In the genomic region with DNA sequence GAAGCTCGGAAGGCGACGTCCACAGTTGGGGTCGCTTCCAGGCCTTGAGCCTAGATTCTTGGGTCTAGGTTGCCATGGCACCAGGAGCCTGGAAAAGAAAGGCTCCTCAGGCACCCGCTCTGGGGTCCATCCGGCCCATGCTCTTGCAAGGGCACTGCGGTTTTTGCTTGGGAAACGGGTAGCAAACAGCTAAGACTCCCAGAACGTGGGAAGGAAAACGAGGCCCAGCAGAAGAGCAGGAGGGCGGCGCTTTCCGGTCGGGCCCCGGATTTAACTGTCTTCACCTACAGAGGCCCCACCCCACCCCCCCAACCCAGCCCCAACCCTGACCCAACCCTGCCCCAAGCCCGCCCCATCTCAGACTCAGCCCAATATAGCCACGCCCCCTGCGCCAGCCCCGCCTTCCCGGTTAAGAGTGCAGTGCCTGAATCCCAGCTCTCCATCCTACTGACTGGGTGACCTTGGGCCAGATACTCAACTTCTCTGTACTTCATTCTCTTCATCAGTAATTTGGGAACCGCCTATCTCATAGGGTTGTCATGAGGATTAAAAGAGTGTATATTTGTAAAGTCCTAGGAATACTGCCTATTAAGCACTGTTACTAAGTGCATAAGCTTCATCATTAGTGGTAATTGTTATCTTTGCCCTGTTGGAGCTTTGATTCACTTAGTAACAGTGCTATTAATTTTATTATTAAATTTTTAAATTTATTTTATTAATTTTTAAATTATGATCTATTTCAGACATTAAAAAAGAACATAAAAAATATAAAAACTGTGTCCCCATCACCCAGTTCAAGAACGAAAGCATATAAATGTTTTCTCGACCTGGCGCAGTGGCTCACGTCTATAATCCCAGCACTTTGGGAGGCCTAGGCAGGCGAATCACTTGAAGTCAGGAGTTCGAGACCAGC, we compare ENCODE assay signal across 10 cellular contexts. TPM values are rescaled to one million over a fixed set of nuclear protein-coding genes. Genes with fewer than 3 reads are reported as not detected.
DNase-seq lines count a peak whose midpoint lies in the region; ATAC-seq and TF ChIP-seq lines count a peak whose summit lies in the region.
"Had no signal": no experiment of that assay in that cellular context is flagged by ENCODE, and none has a peak within 500 bp of the region (broad histone marks: within the 10 kb centered on the region; RNA-seq: fewer than 3 reads in every experiment).

No MANE protein-coding gene starts in this region.

- peak overlapping the region; percentile 89 for H2AFZ ChIP-seq in neuronal stem cell (ENCODE audit: low read length)

- H4K8ac ChIP-seq in neuronal stem cell (ENCODE audit: low read depth, low read length) = no peak overlapping the region

- no peak overlapping the region for H2AK5ac ChIP-seq in neuronal stem cell (ENCODE audit: low read depth, low read length)

- no peaks in the 10 kb centered on the region for H3K79me1 ChIP-seq in neuronal stem cell (ENCODE audit: low read depth, low read length)

- H3K4me2 ChIP-seq in neuronal stem cell (ENCODE audit: insufficient read depth, low read length, poor library complexity, severe bottlenecking) = no peak overlapping the region

- ATAC-seq in body of pancreas = no peak
- ATAC-seq in GM18909 (IDR thresholded peaks at IDR 0.05; ENCODE audit: poor library complexity, unreplicated experiment) = no peak
- ATAC-seq in GM19452 (IDR thresholded peaks at IDR 0.05; ENCODE audit: unreplicated experiment) = no peak
- ATAC-seq: stimulated activated effector memory CD8-positive, alpha-beta T cell treated with anti-CD3 and anti-CD28 coated beads, Interleukin-12 subunit alpha, Interleukin-12 subunit beta, amount 100 ng/mL, for 72 hours had no signal

- no peak overlapping the region for H2BK12ac ChIP-seq in neuronal stem cell (ENCODE audit: low read length)

- no peaks in the 10 kb centered on the region for H3K36me3 ChIP-seq in body of pancreas (replicated peaks in 1 of 2; ENCODE audit: insufficient read depth in 1 of 2, low read depth in 2 of 2)
- no peaks in the 10 kb centered on the region for H3K36me3 ChIP-seq in neuronal stem cell (replicated peaks in 1 of 2; ENCODE audit: control insufficient read depth in 2 of 2, insufficient read depth in 2 of 2, low read length in 2 of 2)

- H2BK15ac ChIP-seq in neuronal stem cell (ENCODE audit: low read length) = no peak overlapping the region

- no peak for TF ChIP-seq CTCF in body of pancreas (IDR thresholded peaks at IDR 0.05)

- no peak overlapping the region for H3K9ac ChIP-seq in neuronal stem cell (ENCODE audit: low read depth, low read length, poor library complexity)

- intact Hi-C loops in body of pancreas (cut with DNase I) = no loop called here

- no peak overlapping the region for H3K14ac ChIP-seq in neuronal stem cell (ENCODE audit: low read length)

- peak; percentile 72 for DNase-seq in ELF-1 (ENCODE audit: low read depth, low spot score)
- DNase-seq in NCI-H82 treated with DMSO at 0.1 percent for 48 hours (lab: John Stamatoyannopoulos, UW; ENCODE audit: unreplicated experiment) = peak; percentile 89
- DNase-seq in body of pancreas = peak in 3 of 4 donors; percentile 27 to 70 (median 57)
- DNase-seq in neuronal stem cell (ENCODE audit: low spot score) = peak; percentile 60
- no peak for DNase-seq in AML-193 (lab: John Stamatoyannopoulos, UW)
- no peak for DNase-seq in NAMALWA (ENCODE audit: low spot score)
- DNase-seq: NCI-H2029 had no signal

- no peak for TF ChIP-seq POLR2A in body of pancreas (IDR thresholded peaks at IDR 0.05)

- H2BK5ac ChIP-seq in neuronal stem cell (ENCODE audit: low read length) = no peak overlapping the region

- H2BK120ac ChIP-seq in neuronal stem cell (ENCODE audit: low read depth, low read length) = no peak overlapping the region

- no peak overlapping the region for H3K4ac ChIP-seq in neuronal stem cell (ENCODE audit: low read length)

- H3K27me3 ChIP-seq in body of pancreas = no peaks in the 10 kb centered on the region
- H3K27me3 ChIP-seq in neuronal stem cell (ENCODE audit: control insufficient read depth in 3 of 3, insufficient read depth in 3 of 3, low read depth in 1 of 3, low read length in 3 of 3) = no peaks in the 10 kb centered on the region

- H4K91ac ChIP-seq in neuronal stem cell (ENCODE audit: low read depth, low read length, poor library complexity) = no peak overlapping the region

- H3K18ac ChIP-seq in neuronal stem cell (ENCODE audit: low read length) = peak overlapping the region; percentile 82

- no peak overlapping the region for H3K4me3 ChIP-seq in body of pancreas
- H3K4me3 ChIP-seq in neuronal stem cell (ENCODE audit: low read length in 2 of 2) = peak overlapping the region in 1 of 2 donors; percentile 22

- WGBS in body of pancreas, 2 donors = 65 to 72% methylated on average over 26 to 27 of the region's 27 CpGs
- no CpG with 5 or more reads among the region's 27 CpGs for WGBS in neuronal stem cell (ENCODE audit: extremely low coverage in 2 of 2, insufficient read length in 2 of 2, insufficient replicate concordance in 1 of 2), 2 donors

- no peak overlapping the region for H3K27ac ChIP-seq in body of pancreas
- H3K27ac ChIP-seq in neuronal stem cell (replicated peaks; ENCODE audit: low read length) = peak overlapping the region; percentile 23

- H3K9me3 ChIP-seq in body of pancreas (no peaks in the 10 kb centered on the region), neuronal stem cell (replicated peaks in 1 of 2; ENCODE audit: control insufficient read depth in 2 of 2, insufficient read depth in 1 of 2, low read depth in 1 of 2, low read length in 2 of 2) (no peaks in the 10 kb centered on the region)

- no peak overlapping the region for H3K23ac ChIP-seq in neuronal stem cell (ENCODE audit: low read depth, low read length, poor library complexity)

- peaks cover 7% of the 10 kb centered on the region for H3K4me1 ChIP-seq in body of pancreas
- H3K4me1 ChIP-seq in neuronal stem cell (ENCODE audit: control insufficient read depth in 2 of 2, insufficient read depth in 1 of 2, low read depth in 1 of 2, low read length in 2 of 2) = peaks cover 4 to 10% of the 10 kb centered on the region in 2 donors

RNA-seq across cellular contexts. Expression of gene SMAD6, which starts 28.4 kb away (rescaled TPM):
- total RNA-seq in body of pancreas = 10 to 100 TPM; 14.0 to 25.4 TPM
- polyA plus RNA-seq in neuronal stem cell (2013, experiment 1 of 2) = 0.98 TPM
- 1.0 TPM for polyA plus RNA-seq in neuronal stem cell (2013, experiment 2 of 2)

Comparison
In these comparisons a context has a peak if more than half of its experiments do, and no peak if none do; other contexts are left out.
1. DNase-seq: peak in ELF-1 (single experiment), NCI-H82 treated with DMSO at 0.1 percent for 48 hours (single experiment), body of pancreas (3 of 4) and neuronal stem cell (single experiment); none in AML-193 (0 of 2) and NAMALWA (single experiment).